Comparison of ENCODE assay signal across 8 cellular contexts in genomic region chr5:132961887-132962286, GRCh38. TPM values are rescaled to one million over a fixed set of nuclear protein-coding genes. Genes with fewer than 3 reads are reported as not detected.
A peak's percentile ranks its signal among the peaks of the same experiment; 100 is the strongest.
DNase-seq lines count a peak whose midpoint lies in the region; FAIRE-seq and TF ChIP-seq lines count a peak whose summit lies in the region.

No MANE protein-coding gene starts in this region.

- CTCF ChIA-PET in activated CD4-positive, alpha-beta memory T cell treated with anti-CD3 and anti-CD28 coated beads, Interleukin-2, amount 10 ng/mL, durations not matched to agents 7 days and 5 days (lab: Charles Lee) = interaction anchor here (1.0 to 2.7 kb wide), 6 partner anchors 14 to 1008 kb away, joined by 3 to 9 read pairs (median 4); partner anchors contain the start of gene HSPA4

- peak overlapping the region; percentile 78 for H3K4me3 ChIP-seq in hepatocyte
- peak overlapping the region; percentile 62 to 95 (median 68) for H3K4me3 ChIP-seq in spleen

- H3K79me2 ChIP-seq in hepatocyte = peaks cover 63% of the 10 kb centered on the region

- H3K9me3 Mint-ChIP-seq in activated T-cell treated with anti-CD3 and anti-CD28 coated beads, Interleukin-2, amount 50 U/mL, for 24 hours = no peaks in the 10 kb centered on the region
- H3K9me3 Mint-ChIP-seq in activated CD4-positive, alpha-beta memory T cell treated with anti-CD3 and anti-CD28 coated beads, Interleukin-2, amount 10 ng/mL, durations not matched to agents 7 days and 5 days = no peaks in the 10 kb centered on the region

- POLR2A ChIA-PET in activated CD4-positive, alpha-beta memory T cell treated with anti-CD3 and anti-CD28 coated beads, Interleukin-2, amount 10 ng/mL, durations not matched to agents 7 days and 5 days (lab: Charles Lee) = interaction anchor here (1.0 to 3.5 kb wide), 7 partner anchors 11 to 214 kb away, joined by 3 to 47 read pairs (median 8); partner anchors contain the start of genes GDF9, HSPA4 and UQCRQ

- peaks cover 16% of the 10 kb centered on the region for H3K4me1 ChIP-seq in hepatocyte (ENCODE audit: insufficient read depth)
- H3K4me1 ChIP-seq in spleen = peaks cover 16 to 65% (median 56%) of the 10 kb centered on the region in 6 donors

- no peaks in the 10 kb centered on the region for H3K9me2 ChIP-seq in hepatocyte (replicated peaks; ENCODE audit: insufficient read depth)

- peak overlapping the region; percentile 96 for H3K4me3 Mint-ChIP-seq in activated T-cell treated with anti-CD3 and anti-CD28 coated beads, Interleukin-2, amount 50 U/mL, for 24 hours
- peak overlapping the region; percentile 98 for H3K4me3 Mint-ChIP-seq in activated CD4-positive, alpha-beta memory T cell treated with anti-CD3 and anti-CD28 coated beads, Interleukin-2, amount 10 ng/mL, durations not matched to agents 7 days and 5 days

- H3K4me1 Mint-ChIP-seq in activated T-cell treated with anti-CD3 and anti-CD28 coated beads, Interleukin-2, amount 50 U/mL, for 24 hours (ENCODE audit: low read depth) = peaks cover 40% of the 10 kb centered on the region
- H3K4me1 Mint-ChIP-seq in activated CD4-positive, alpha-beta memory T cell treated with anti-CD3 and anti-CD28 coated beads, Interleukin-2, amount 10 ng/mL, durations not matched to agents 7 days and 5 days = peaks cover 27% of the 10 kb centered on the region

- H3K27me3 Mint-ChIP-seq in activated T-cell treated with anti-CD3 and anti-CD28 coated beads, Interleukin-2, amount 50 U/mL, for 24 hours = no peaks in the 10 kb centered on the region
- no peaks in the 10 kb centered on the region for H3K27me3 Mint-ChIP-seq in activated CD4-positive, alpha-beta memory T cell treated with anti-CD3 and anti-CD28 coated beads, Interleukin-2, amount 10 ng/mL, durations not matched to agents 7 days and 5 days

- peaks cover 31% of the 10 kb centered on the region for H3K36me3 Mint-ChIP-seq in activated T-cell treated with anti-CD3 and anti-CD28 coated beads, Interleukin-2, amount 50 U/mL, for 24 hours (ENCODE audit: low read depth)
- peaks cover 26% of the 10 kb centered on the region for H3K36me3 Mint-ChIP-seq in activated CD4-positive, alpha-beta memory T cell treated with anti-CD3 and anti-CD28 coated beads, Interleukin-2, amount 10 ng/mL, durations not matched to agents 7 days and 5 days (ENCODE audit: low read depth)

- no peaks in the 10 kb centered on the region for H3K9me3 ChIP-seq in hepatocyte (ENCODE audit: low read depth)
- no peaks in the 10 kb centered on the region for H3K9me3 ChIP-seq in spleen

- no peak for TF ChIP-seq POLR2A in spleen (IDR thresholded peaks at IDR 0.05)

- intact Hi-C loops in spleen (cut with DNase I; ENCODE audit: low total_unique reads) = no loop called here

- peak overlapping the region; percentile 82 for H3K4me2 ChIP-seq in hepatocyte

- H3K36me3 ChIP-seq in hepatocyte (replicated peaks; ENCODE audit: insufficient read depth, low read depth) (no peaks in the 10 kb centered on the region), spleen (peaks cover 0 to 18% (median 0%) of the 10 kb centered on the region in 6 donors)

- peak overlapping the region; percentile 99 for H3K27ac Mint-ChIP-seq in activated T-cell treated with anti-CD3 and anti-CD28 coated beads, Interleukin-2, amount 50 U/mL, for 24 hours
- peak overlapping the region; percentile 94 for H3K27ac Mint-ChIP-seq in activated CD4-positive, alpha-beta memory T cell treated with anti-CD3 and anti-CD28 coated beads, Interleukin-2, amount 10 ng/mL, durations not matched to agents 7 days and 5 days

- no peak overlapping the region for H2AFZ ChIP-seq in hepatocyte

- WGBS in hepatocyte (ENCODE audit: low lambda C conversion rate, missing lambda C conversion rate) = 6% methylated on average over 5 of the region's 5 CpGs
- WGBS in spleen, 5 donors = 12 to 19% (median 18%) methylated on average over 5 of the region's 5 CpGs

- H3K27me3 ChIP-seq in hepatocyte (no peaks in the 10 kb centered on the region), spleen (replicated peaks in 1 of 7) (no peaks in the 10 kb centered on the region)

- H3K27ac ChIP-seq in hepatocyte (peak overlapping the region; percentile 99), spleen (peak overlapping the region; percentile 97 to 100 (median 99))

- FAIRE-seq in D721Med (lab: Jason Lieb, UNC) = no peak

- TF ChIP-seq CTCF in hepatocyte (IDR thresholded peaks at IDR 0.05; ENCODE audit: poor library complexity) = no peak
- TF ChIP-seq CTCF in spleen (IDR thresholded peaks at IDR 0.05 in 8 of 11, conservative IDR thresholded peaks at IDR 0.05 in 3 of 11) = no peak
- no peak for TF ChIP-seq CTCF in D721Med (IDR thresholded peaks at IDR 0.05; ENCODE audit: insufficient read depth, missing control alignments)

- H4K20me1 ChIP-seq in hepatocyte (ENCODE audit: insufficient read depth, poor library complexity, severe bottlenecking) = peaks cover 55% of the 10 kb centered on the region

- DNase-seq in activated T-cell treated with anti-CD3 and anti-CD28 coated beads, Interleukin-2, amount 50 U/mL, for 24 hours = no peak
- no peak for DNase-seq in activated T-cell treated with anti-CD3 and anti-CD28 coated beads, Interleukin-2, amount 50 U/mL, for 1 hour
- no peak for DNase-seq in activated CD4-positive, alpha-beta memory T cell treated with anti-CD3 and anti-CD28 coated beads, Interleukin-2, amount 10 ng/mL, durations not matched to agents 7 days and 5 days
- no peak for DNase-seq in hepatocyte (ENCODE audit: low spot score)
- DNase-seq in spleen = no peak
- DNase-seq in NCI-H2171 treated with DMSO at 0.1 percent for 48 hours (lab: John Stamatoyannopoulos, UW) = no peak
- no peak for DNase-seq in D721Med (ENCODE audit: insufficient read length, low spot score)
- DNase-seq in COLO829 (ENCODE audit: low spot score) = no peak

RNA-seq across cellular contexts. Expression of gene AFF4, which starts 1.5 kb away (rescaled TPM):
- 10 to 100 TPM; 33.1 to 33.3 TPM for total RNA-seq in activated CD4-positive, alpha-beta memory T cell treated with anti-CD3 and anti-CD28 coated beads, Interleukin-2, amount 10 ng/mL, durations not matched to agents 7 days and 5 days
- total RNA-seq in hepatocyte (78.9 and 92.9 TPM in 2 replicates), spleen (10 to 100 TPM; 60.5 to 84.3 (median 71.1) TPM)
- polyA plus RNA-seq in hepatocyte (44.0 and 46.2 TPM in 2 replicates), spleen (1 to 10 TPM; 5.1 to 8.0 (median 5.7) TPM)
